ENCODE assay signal across 15 cellular contexts in the genomic region with DNA sequence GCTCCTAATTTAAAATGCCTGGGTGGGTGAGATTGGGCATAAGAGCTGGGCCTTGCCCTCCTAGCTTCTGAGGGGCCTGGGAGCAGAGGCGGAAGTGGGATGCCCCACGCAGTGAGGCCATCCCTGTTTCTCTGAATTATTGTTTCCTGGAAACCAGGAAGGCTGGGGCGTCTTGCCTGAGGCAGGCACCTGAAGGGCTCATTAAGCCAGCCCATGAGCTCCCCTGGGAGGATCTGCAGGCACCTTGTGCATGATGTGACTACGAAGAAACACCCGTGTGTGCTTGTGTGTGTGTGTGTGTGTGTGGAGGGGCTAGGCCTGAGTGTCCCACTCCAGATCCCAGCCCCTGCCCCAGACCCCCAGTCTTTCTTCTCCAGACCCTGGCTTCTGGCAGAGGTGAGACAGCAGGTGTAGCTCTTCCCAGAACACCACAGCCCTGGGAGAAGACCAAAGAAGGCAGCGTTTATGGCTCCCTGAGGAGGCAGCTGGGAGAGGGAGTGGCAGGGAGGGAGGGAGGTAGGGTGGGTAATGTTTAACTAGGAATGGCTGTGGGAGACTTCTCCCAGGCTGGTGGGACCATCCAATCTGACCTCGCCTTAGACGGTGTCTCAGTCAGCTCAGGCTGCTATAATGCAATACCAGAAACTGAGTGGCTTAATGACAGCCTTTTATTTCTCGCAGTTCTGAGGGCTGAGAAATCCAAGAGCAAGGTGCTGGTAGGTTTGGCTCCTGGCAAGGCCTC. TPM values are rescaled to one million over a fixed set of nuclear protein-coding genes. Genes with fewer than 3 reads are reported as not detected.
A peak's percentile ranks its signal among the peaks of the same experiment; 100 is the strongest.
DNase-seq lines count a peak whose midpoint lies in the region; ATAC-seq and TF ChIP-seq lines count a peak whose summit lies in the region.
"Had no signal": no experiment of that assay in that cellular context is flagged by ENCODE, and none has a peak within 500 bp of the region (broad histone marks: within the 10 kb centered on the region; RNA-seq: fewer than 3 reads in every experiment).

No MANE protein-coding gene starts in this region.

- no peak overlapping the region for H3K4me3 Mint-ChIP-seq in activated T-cell treated with anti-CD3 and anti-CD28 coated beads, Interleukin-2, amount 50 U/mL, for 24 hours
- H3K4me3 Mint-ChIP-seq in activated T-cell treated with anti-CD3 and anti-CD28 coated beads, Interleukin-2, amount 50 U/mL, for 4 hours, result no peak overlapping the region
- H3K4me3 Mint-ChIP-seq in stimulated activated naive B cell treated with anti-CD40 and anti-IgM and Interleukin-4, amounts not matched to agents 10 μg/mL and 1 μg/mL and 100 μg/mL, for 72 hours, result no peak overlapping the region
- H3K4me3 Mint-ChIP-seq: neural crest cell had no signal

- H3K9me3 ChIP-seq in body of pancreas, result no peaks in the 10 kb centered on the region
- H3K9me3 ChIP-seq: esophagus squamous epithelium, stomach had no signal

- peak overlapping the region; percentile 76 to 91 (median 86) for H3K27ac ChIP-seq in body of pancreas
- H3K27ac ChIP-seq: cardiac muscle cell, esophagus squamous epithelium, stomach had no signal

- H3K27me3 Mint-ChIP-seq in activated T-cell treated with anti-CD3 and anti-CD28 coated beads, Interleukin-2, amount 50 U/mL, for 24 hours, result peaks cover 2% of the 10 kb centered on the region
- no peaks in the 10 kb centered on the region for H3K27me3 Mint-ChIP-seq in activated T-cell treated with anti-CD3 and anti-CD28 coated beads, Interleukin-2, amount 50 U/mL, for 4 hours (ENCODE audit: low read depth)
- no peaks in the 10 kb centered on the region for H3K27me3 Mint-ChIP-seq in stimulated activated naive B cell treated with anti-CD40 and anti-IgM and Interleukin-4, amounts not matched to agents 10 μg/mL and 1 μg/mL and 100 μg/mL, for 72 hours

- WGBS in body of pancreas, 2 donors, result 35 to 42% methylated on average over 8 to 9 of the region's 9 CpGs

- no peaks in the 10 kb centered on the region for H3K36me3 ChIP-seq in body of pancreas (replicated peaks in 1 of 2; ENCODE audit: insufficient read depth in 1 of 2, low read depth in 2 of 2)
- H3K36me3 ChIP-seq: cardiac muscle cell, esophagus squamous epithelium had no signal

- ATAC-seq in activated T-cell treated with anti-CD3 and anti-CD28 coated beads, Interleukin-2, amount 50 U/mL, for 4 hours, result no peak
- peak; percentile 54 for ATAC-seq in body of pancreas
- no peak for ATAC-seq in stimulated activated naive B cell treated with anti-CD40 and anti-IgM and Interleukin-4, amounts not matched to agents 10 μg/mL and 1 μg/mL and 100 μg/mL, for 72 hours (replicated peaks)
- no peak for ATAC-seq in GM19023 (IDR thresholded peaks at IDR 0.05; ENCODE audit: unreplicated experiment)

- no peaks in the 10 kb centered on the region for H3K9me3 Mint-ChIP-seq in activated T-cell treated with anti-CD3 and anti-CD28 coated beads, Interleukin-2, amount 50 U/mL, for 24 hours
- H3K9me3 Mint-ChIP-seq in activated T-cell treated with anti-CD3 and anti-CD28 coated beads, Interleukin-2, amount 50 U/mL, for 4 hours, result no peaks in the 10 kb centered on the region
- H3K9me3 Mint-ChIP-seq in stimulated activated naive B cell treated with anti-CD40 and anti-IgM and Interleukin-4, amounts not matched to agents 10 μg/mL and 1 μg/mL and 100 μg/mL, for 72 hours, result no peaks in the 10 kb centered on the region
- H3K9me3 Mint-ChIP-seq: neural crest cell had no signal

- H3K4me1 ChIP-seq in body of pancreas, result peaks cover 50% of the 10 kb centered on the region

- peaks cover 11% of the 10 kb centered on the region for H3K4me1 Mint-ChIP-seq in activated T-cell treated with anti-CD3 and anti-CD28 coated beads, Interleukin-2, amount 50 U/mL, for 24 hours (ENCODE audit: low read depth)
- H3K4me1 Mint-ChIP-seq in activated T-cell treated with anti-CD3 and anti-CD28 coated beads, Interleukin-2, amount 50 U/mL, for 4 hours (ENCODE audit: low read depth), result peaks cover 14% of the 10 kb centered on the region
- peaks cover 25% of the 10 kb centered on the region in 2 donors for H3K4me1 Mint-ChIP-seq in stimulated activated naive B cell treated with anti-CD40 and anti-IgM and Interleukin-4, amounts not matched to agents 10 μg/mL and 1 μg/mL and 100 μg/mL, for 72 hours

- no peak for TF ChIP-seq POLR2A in body of pancreas (IDR thresholded peaks at IDR 0.05)

- no peaks in the 10 kb centered on the region for H3K36me3 Mint-ChIP-seq in activated T-cell treated with anti-CD3 and anti-CD28 coated beads, Interleukin-2, amount 50 U/mL, for 24 hours (ENCODE audit: low read depth)
- no peaks in the 10 kb centered on the region for H3K36me3 Mint-ChIP-seq in activated T-cell treated with anti-CD3 and anti-CD28 coated beads, Interleukin-2, amount 50 U/mL, for 4 hours (ENCODE audit: insufficient read depth)
- H3K36me3 Mint-ChIP-seq in stimulated activated naive B cell treated with anti-CD40 and anti-IgM and Interleukin-4, amounts not matched to agents 10 μg/mL and 1 μg/mL and 100 μg/mL, for 72 hours, result no peaks in the 10 kb centered on the region

- intact Hi-C loops in body of pancreas (cut with DNase I), result no loop called here

- no peak for DNase-seq in activated T-cell treated with anti-CD3 and anti-CD28 coated beads, Interleukin-2, amount 50 U/mL, for 24 hours
- no peak for DNase-seq in activated T-cell treated with anti-CD3 and anti-CD28 coated beads, Interleukin-2, amount 50 U/mL, for 4 hours
- DNase-seq in NCI-H2107 (lab: John Stamatoyannopoulos, UW) (peak; percentile 19), body of pancreas (peak; percentile 56 to 76 (median 70)), RPMI8226 (no peak), NCI-H1105 treated with DMSO at 0.1 percent for 48 hours (lab: John Stamatoyannopoulos, UW) (no peak)
- no peak for DNase-seq in stimulated activated naive B cell treated with anti-CD40 and anti-IgM and Interleukin-4, amounts not matched to agents 10 μg/mL and 1 μg/mL and 100 μg/mL, for 72 hours
- DNase-seq: AML-193, esophagus squamous epithelium, stomach, T1000 had no signal

- no peaks in the 10 kb centered on the region for H3K27me3 ChIP-seq in body of pancreas
- H3K27me3 ChIP-seq: cardiac muscle cell, esophagus squamous epithelium, stomach had no signal

- no peak overlapping the region for H3K4me3 ChIP-seq in body of pancreas
- H3K4me3 ChIP-seq: cardiac muscle cell, esophagus squamous epithelium, stomach had no signal

- H3K27ac Mint-ChIP-seq in activated T-cell treated with anti-CD3 and anti-CD28 coated beads, Interleukin-2, amount 50 U/mL, for 24 hours, result peak overlapping the region; percentile 30
- peak overlapping the region; percentile 59 for H3K27ac Mint-ChIP-seq in stimulated activated naive B cell treated with anti-CD40 and anti-IgM and Interleukin-4, amounts not matched to agents 10 μg/mL and 1 μg/mL and 100 μg/mL, for 72 hours

- no peak for TF ChIP-seq CTCF in body of pancreas (IDR thresholded peaks at IDR 0.05)

RNA-seq across cellular contexts. Expression of gene BATF2, which starts 2.1 kb away (rescaled TPM):
- under 1 TPM in 1 of 3 donors, not detected in 2; 0.33 TPM for total RNA-seq in activated T-cell treated with anti-CD3 and anti-CD28 coated beads, Interleukin-2, amount 50 U/mL, for 4 hours
- 10 to 100 TPM in 1 of 2 donors, 1 to 10 TPM in 1; 2.3 to 20.8 TPM for total RNA-seq in body of pancreas

RNA-seq across cellular contexts. Expression of gene ARL2, which starts 15.1 kb away (rescaled TPM):
- total RNA-seq in activated T-cell treated with anti-CD3 and anti-CD28 coated beads, Interleukin-2, amount 50 U/mL, for 4 hours, result 100 to 1,000 TPM in 2 of 3 donors, 10 to 100 TPM in 1; 84.9 to 104 (median 104) TPM
- 10 to 100 TPM; 67.6 to 75.5 TPM for total RNA-seq in body of pancreas

RNA-seq across cellular contexts. Expression of gene MAJIN, which starts 27.0 kb away (rescaled TPM):
- total RNA-seq in activated T-cell treated with anti-CD3 and anti-CD28 coated beads, Interleukin-2, amount 50 U/mL, for 4 hours, result not detected
- total RNA-seq in body of pancreas, result under 1 TPM in 1 of 2 donors, not detected in 1; 0.78 TPM
- total RNA-seq: cardiac muscle cell, esophagus squamous epithelium, M059J, neural crest cell, stomach had no signal

RNA-seq across cellular contexts. Expression of gene SNX15, which starts 28.4 kb away (rescaled TPM):
- 10 to 100 TPM; 11.5 to 13.5 (median 12.5) TPM for total RNA-seq in activated T-cell treated with anti-CD3 and anti-CD28 coated beads, Interleukin-2, amount 50 U/mL, for 4 hours
- total RNA-seq in body of pancreas, result 10 to 100 TPM in 1 of 2 donors, 1 to 10 TPM in 1; 7.9 to 10.6 TPM

RNA-seq across cellular contexts. Expression of gene SAC3D1, which starts 42.1 kb away (rescaled TPM):
- 10 to 100 TPM; 12.5 to 19.1 (median 15.2) TPM for total RNA-seq in activated T-cell treated with anti-CD3 and anti-CD28 coated beads, Interleukin-2, amount 50 U/mL, for 4 hours
- total RNA-seq in body of pancreas, result 10 to 100 TPM in 1 of 2 donors, 1 to 10 TPM in 1; 5.4 to 30.3 TPM

Comparison
In these comparisons a context has a peak if more than half of its experiments do, and no peak if none do; other contexts are left out.
1. DNase-seq: peak in NCI-H2107 (single experiment) and body of pancreas (4 of 4); none in activated T-cell treated with anti-CD3 and anti-CD28 coated beads, Interleukin-2, amount 50 U/mL, for 24 hours (single experiment), activated T-cell treated with anti-CD3 and anti-CD28 coated beads, Interleukin-2, amount 50 U/mL, for 4 hours (single experiment), stimulated activated naive B cell treated with anti-CD40 and anti-IgM and Interleukin-4, amounts not matched to agents 10 μg/mL and 1 μg/mL and 100 μg/mL, for 72 hours (single experiment), RPMI8226 (single experiment) and NCI-H1105 treated with DMSO at 0.1 percent for 48 hours (single experiment).